ENCODE assay signal across 1 cellular context in the genomic region with DNA sequence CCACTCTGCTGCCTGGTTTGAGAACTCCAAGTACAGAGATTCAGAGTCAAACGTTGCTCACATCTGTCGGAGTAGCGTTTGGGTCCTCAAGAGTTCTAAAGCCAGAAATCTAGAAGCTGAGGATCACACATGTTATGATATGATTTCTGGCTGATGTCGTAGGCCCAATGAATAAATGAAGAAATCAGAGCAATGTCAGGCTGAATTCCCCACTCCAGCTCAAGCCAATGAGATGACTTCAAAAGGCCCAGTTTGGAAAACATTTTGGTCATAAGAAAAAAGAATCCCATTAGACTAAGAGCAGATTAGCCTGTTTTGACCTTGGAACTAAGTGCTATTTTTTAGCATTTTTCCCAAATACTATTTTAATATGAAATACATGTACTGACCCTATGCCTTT.
TF ChIP-seq lines count a peak whose summit lies in the region.

No MANE protein-coding gene starts in this region.

TF ChIP-seq in IMR-90, 13 proteins besides CTCF, POLR2A, EP300 and RAD21 (continued from another document):
- TF ChIP-seq BHLHE40 (IDR thresholded peaks at IDR 0.05; ENCODE audit: low read depth, low read length) (no peak), MAZ (IDR thresholded peaks at IDR 0.05; ENCODE audit: borderline replicate concordance, low read depth, low read length) (no peak), MAFK (IDR thresholded peaks at IDR 0.05; ENCODE audit: low read depth, low read length) (no peak), RFX5 (IDR thresholded peaks at IDR 0.05; ENCODE audit: low read depth, low read length) (no peak)
- TF ChIP-seq, protein P1, sequence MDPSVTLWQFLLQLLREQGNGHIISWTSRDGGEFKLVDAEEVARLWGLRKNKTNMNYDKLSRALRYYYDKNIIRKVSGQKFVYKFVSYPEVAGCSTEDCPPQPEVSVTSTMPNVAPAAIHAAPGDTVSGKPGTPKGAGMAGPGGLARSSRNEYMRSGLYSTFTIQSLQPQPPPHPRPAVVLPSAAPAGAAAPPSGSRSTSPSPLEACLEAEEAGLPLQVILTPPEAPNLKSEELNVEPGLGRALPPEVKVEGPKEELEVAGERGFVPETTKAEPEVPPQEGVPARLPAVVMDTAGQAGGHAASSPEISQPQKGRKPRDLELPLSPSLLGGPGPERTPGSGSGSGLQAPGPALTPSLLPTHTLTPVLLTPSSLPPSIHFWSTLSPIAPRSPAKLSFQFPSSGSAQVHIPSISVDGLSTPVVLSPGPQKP (IDR thresholded peaks at IDR 0.05; ENCODE audit: borderline replicate concordance, low read depth, low read length): no peak
